In genomic region chr16:74605746-74606520, GRCh38 we compare ENCODE assay signal across 8 cellular contexts. TPM values are rescaled to one million over a fixed set of nuclear protein-coding genes. Genes with fewer than 3 reads are reported as not detected.
DNase-seq lines count a peak whose midpoint lies in the region; ATAC-seq, FAIRE-seq and TF ChIP-seq lines count a peak whose summit lies in the region.

No MANE protein-coding gene starts in this region.

- ATAC-seq in stimulated activated naive CD8-positive, alpha-beta T cell treated with anti-CD3 and anti-CD28 coated beads, Interleukin-15, Interleukin-2, amounts not matched to agents 100 U/mL and 50 U/mL, for 24 hours, result no peak
- ATAC-seq in T-cell (replicated peaks in 1 of 4) (no peak), pancreas (peak in 3 of 4 donors; percentile 1 to 13 (median 2)), GM21423 (IDR thresholded peaks at IDR 0.05; ENCODE audit: unreplicated experiment) (no peak), GM21360 (IDR thresholded peaks at IDR 0.05; ENCODE audit: unreplicated experiment) (no peak)

- H3K27ac ChIP-seq in pancreas, result peak overlapping the region; percentile 94 to 98 (median 98)

- peak overlapping the region; percentile 91 for H3K4me3 ChIP-seq in fibroblast of pulmonary artery (replicated peaks; ENCODE audit: low read depth, low read length)
- H3K4me3 ChIP-seq in pancreas, result peak overlapping the region; percentile 77 to 98 (median 97)

- POLR2A ChIA-PET in T-cell (lab: Charles Lee), result interaction anchor here in 1 of 2 donors (0.5 to 1.0 kb wide), 2 partner anchors 36 to 43 kb away, joined by 3 read pairs; no protein-coding TSS in a partner anchor

- no peaks in the 10 kb centered on the region for H3K27me3 ChIP-seq in pancreas

- no peaks in the 10 kb centered on the region for H3K36me3 ChIP-seq in pancreas

- H3K36me3 Mint-ChIP-seq in stimulated activated naive CD8-positive, alpha-beta T cell treated with anti-CD3 and anti-CD28 coated beads, Interleukin-15, Interleukin-2, amounts not matched to agents 100 ng/mL and 50 ng/mL, for 24 hours (ENCODE audit: low read depth), result no peaks in the 10 kb centered on the region
- H3K36me3 Mint-ChIP-seq in T-cell, result peaks cover 3% of the 10 kb centered on the region

- TF ChIP-seq CTCF in fibroblast of pulmonary artery (IDR thresholded peaks at IDR 0.05; ENCODE audit: low read length, missing control alignments) (no peak), pancreas (IDR thresholded peaks at IDR 0.05) (no peak)

- H3K9me3 Mint-ChIP-seq in stimulated activated naive CD8-positive, alpha-beta T cell treated with anti-CD3 and anti-CD28 coated beads, Interleukin-15, Interleukin-2, amounts not matched to agents 100 ng/mL and 50 ng/mL, for 24 hours, result no peaks in the 10 kb centered on the region
- H3K9me3 Mint-ChIP-seq in T-cell, result no peaks in the 10 kb centered on the region

- CTCF ChIA-PET in T-cell (lab: Charles Lee), result interaction anchor here in 1 of 2 donors (0.6 to 1.5 kb wide), 3 partner anchors 17 to 63 kb away, joined by 3 to 9 read pairs (median 4); no protein-coding TSS in a partner anchor

- WGBS in pancreas, 2 donors, result 1 to 2% methylated on average over 17 of the region's 17 CpGs

- no peak for DNase-seq in stimulated activated naive CD8-positive, alpha-beta T cell treated with anti-CD3 and anti-CD28 coated beads, Interleukin-15, Interleukin-2, amounts not matched to agents 100 U/mL and 50 U/mL, for 24 hours
- peak in 1 of 34 experiments; percentile 6 for DNase-seq in T-cell
- DNase-seq in fibroblast of pulmonary artery (ENCODE audit: low read depth), result no peak
- DNase-seq in pancreas, result no peak
- no peak for DNase-seq in NK-92 treated with Interleukin-12 subunit alpha and Interleukin-12 subunit beta, amount 100 ng/mL, for 24 hours (lab: John Stamatoyannopoulos, UW)

- H3K27me3 Mint-ChIP-seq in stimulated activated naive CD8-positive, alpha-beta T cell treated with anti-CD3 and anti-CD28 coated beads, Interleukin-15, Interleukin-2, amounts not matched to agents 100 ng/mL and 50 ng/mL, for 24 hours, result no peaks in the 10 kb centered on the region
- H3K27me3 Mint-ChIP-seq in T-cell, result no peaks in the 10 kb centered on the region

- no peak for FAIRE-seq in pancreas (lab: Jason Lieb, UNC)

- peak overlapping the region; percentile 91 for H3K27ac Mint-ChIP-seq in stimulated activated naive CD8-positive, alpha-beta T cell treated with anti-CD3 and anti-CD28 coated beads, Interleukin-15, Interleukin-2, amounts not matched to agents 100 ng/mL and 50 ng/mL, for 24 hours
- peak overlapping the region; percentile 91 to 96 for H3K27ac Mint-ChIP-seq in T-cell

- H3K4me1 Mint-ChIP-seq in stimulated activated naive CD8-positive, alpha-beta T cell treated with anti-CD3 and anti-CD28 coated beads, Interleukin-15, Interleukin-2, amounts not matched to agents 100 ng/mL and 50 ng/mL, for 24 hours (ENCODE audit: low read depth), result peaks cover 64% of the 10 kb centered on the region
- peaks cover 72 to 77% (median 76%) of the 10 kb centered on the region in 3 donors for H3K4me1 Mint-ChIP-seq in T-cell

- H3K9me3 ChIP-seq in pancreas, result no peaks in the 10 kb centered on the region

- peaks cover 26 to 53% (median 30%) of the 10 kb centered on the region in 3 donors for H3K4me1 ChIP-seq in pancreas

- intact Hi-C loops in pancreas (cut with DNase I), result no loop called here

- peak overlapping the region; percentile 92 for H3K4me3 Mint-ChIP-seq in stimulated activated naive CD8-positive, alpha-beta T cell treated with anti-CD3 and anti-CD28 coated beads, Interleukin-15, Interleukin-2, amounts not matched to agents 100 ng/mL and 50 ng/mL, for 24 hours
- H3K4me3 Mint-ChIP-seq in T-cell, result peak overlapping the region; percentile 93 to 98 (median 94)

RNA-seq across cellular contexts. Expression of gene GLG1, which starts 1.0 kb away (rescaled TPM):
- total RNA-seq in T-cell, result 100 to 1,000 TPM; 159 to 216 (median 167) TPM
- 10 to 100 TPM; 69.4 to 93.2 (median 72.9) TPM for total RNA-seq in pancreas
- polyA plus RNA-seq in pancreas, result 10 to 100 TPM; 30.6 to 40.2 TPM

Comparison
In these comparisons a context has a peak if more than half of its experiments do, and no peak if none do; other contexts are left out.
1. ATAC-seq: peak in pancreas (3 of 4); none in stimulated activated naive CD8-positive, alpha-beta T cell treated with anti-CD3 and anti-CD28 coated beads, Interleukin-15, Interleukin-2, amounts not matched to agents 100 U/mL and 50 U/mL, for 24 hours (single experiment), T-cell (0 of 4), GM21423 (single experiment) and GM21360 (single experiment).